Comparison of ENCODE assay signal across 26 cellular contexts in the genomic region with DNA sequence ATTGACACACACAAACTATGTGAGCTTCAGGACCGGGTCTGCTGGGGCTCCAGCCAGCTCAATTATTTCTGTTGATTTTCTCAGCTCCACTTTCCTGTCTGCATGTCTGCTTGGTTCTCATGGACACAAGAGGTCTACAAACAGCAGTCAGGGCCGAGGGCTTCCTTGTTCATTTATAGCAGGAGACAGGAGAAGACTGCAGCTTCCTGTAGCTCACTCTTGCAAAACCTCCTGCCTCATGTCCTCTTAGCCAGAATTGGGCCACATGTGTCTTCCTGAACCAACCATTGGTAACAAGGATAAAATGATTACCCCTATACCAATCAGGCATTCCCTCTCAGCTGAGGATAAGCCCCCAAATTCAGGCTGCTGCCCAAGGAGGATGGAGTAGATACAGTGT.
A peak's percentile ranks its signal among the peaks of the same experiment; 100 is the strongest.
DNase-seq lines count a peak whose midpoint lies in the region; TF ChIP-seq lines count a peak whose summit lies in the region.
"Had no signal": no experiment of that assay in that cellular context is flagged by ENCODE, and none has a peak within 500 bp of the region (broad histone marks: within the 10 kb centered on the region; RNA-seq: fewer than 3 reads in every experiment).

No MANE protein-coding gene starts in this region.

- no peak overlapping the region for H3K27ac ChIP-seq in transverse colon
- H3K27ac ChIP-seq: brain microvascular endothelial cell, gastrocnemius medialis, GM23248, Peyer's patch, sigmoid colon had no signal

- no peaks in the 10 kb centered on the region for H3K9me3 ChIP-seq in transverse colon
- H3K9me3 ChIP-seq: BE2C, gastrocnemius medialis, Peyer's patch, sigmoid colon had no signal

- peak; percentile 29 for DNase-seq in Ammon's horn (ENCODE audit: low spot score)
- DNase-seq in GDM1 (lab: John Stamatoyannopoulos, UW), result peak; percentile 36
- peak; percentile 33 for DNase-seq in NCI-H774 (lab: John Stamatoyannopoulos, UW)
- DNase-seq in UCSD-AML1 (lab: John Stamatoyannopoulos, UW; ENCODE audit: unreplicated experiment), result peak; percentile 27
- DNase-seq in NCI-H2107 treated with DMSO at 0.1 percent for 48 hours (lab: John Stamatoyannopoulos, UW; ENCODE audit: unreplicated experiment), result no peak
- DNase-seq in transverse colon, result no peak
- no peak for DNase-seq in CD1c-positive myeloid dendritic cell (ENCODE audit: extremely low spot score)
- no peak for DNase-seq in OCI-M1 (lab: John Stamatoyannopoulos, UW)
- DNase-seq: ACHN; activated CD4-positive, alpha-beta T cell treated with anti-CD3 and anti-CD28 coated beads for 48 hours; activated T-cell treated with anti-CD3 and anti-CD28 coated beads for 4 hours; BE2C; brain microvascular endothelial cell; DMS79; gastrocnemius medialis; GM23248; Kasumi-1; NCI-H1048; NCI-H187 treated with DMSO at 0.1 percent for 48 hours; NCI-H226; Peyer's patch; SHP77 treated with DMSO at 0.1 percent for 48 hours; sigmoid colon; stimulated activated CD4-positive, alpha-beta T cell treated with anti-CD3 and anti-CD28 coated beads, Interleukin-4, amount 100 ng/mL, for 4 hours; T-helper 9 cell; trophoblast cell had no signal

- H3K27me3 ChIP-seq in transverse colon, result peaks cover 4% of the 10 kb centered on the region
- H3K27me3 ChIP-seq: BE2C, gastrocnemius medialis, Peyer's patch, sigmoid colon had no signal

- no peak overlapping the region for H3K4me3 ChIP-seq in transverse colon
- H3K4me3 ChIP-seq: gastrocnemius medialis, GM23248, Peyer's patch, sigmoid colon had no signal

- 40 to 80% methylated on average over 1 to 2 of the region's 2 CpGs for WGBS in transverse colon (ENCODE audit: low coverage in 1 of 2), 2 donors

- H3K36me3 ChIP-seq in transverse colon, result no peaks in the 10 kb centered on the region
- H3K36me3 ChIP-seq: BE2C, brain microvascular endothelial cell, gastrocnemius medialis, Peyer's patch, sigmoid colon had no signal

- intact Hi-C loops in transverse colon (cut with DNase I; ENCODE audit: low total_unique reads), result no loop called here

- TF ChIP-seq CTCF in transverse colon (IDR thresholded peaks at IDR 0.05), result no peak

- TF ChIP-seq EP300 in transverse colon (IDR thresholded peaks at IDR 0.05; ENCODE audit: low read depth), result no peak

- TF ChIP-seq POLR2A in transverse colon (IDR thresholded peaks at IDR 0.05), result no peak

- in situ Hi-C loops in transverse colon (cut with MboI; ENCODE audit: low pct_ligation_motif_present in 1 of 4, low pct_unique_long_range_greater_than_20kb in 1 of 4, low sequenced_read_pairs in 3 of 4), result no loop called here

- H3K4me1 ChIP-seq in transverse colon, result no peaks in the 10 kb centered on the region
- H3K4me1 ChIP-seq: BE2C, Peyer's patch, sigmoid colon had no signal

Comparison
In these comparisons a context has a peak if more than half of its experiments do, and no peak if none do; other contexts are left out.
1. DNase-seq: peak in Ammon's horn (single experiment), GDM1 (single experiment), NCI-H774 (single experiment) and UCSD-AML1 (single experiment); none in NCI-H2107 treated with DMSO at 0.1 percent for 48 hours (single experiment), transverse colon (single experiment), CD1c-positive myeloid dendritic cell (single experiment) and OCI-M1 (single experiment).